Comparison of ENCODE assay signal across 23 cellular contexts in genomic region chr17:10136258-10136981, GRCh38.
DNase-seq lines count a peak whose midpoint lies in the region; ATAC-seq, FAIRE-seq and TF ChIP-seq lines count a peak whose summit lies in the region.
"Had no signal": no experiment of that assay in that cellular context is flagged by ENCODE, and none has a peak within 500 bp of the region (broad histone marks: within the 10 kb centered on the region; RNA-seq: fewer than 3 reads in every experiment).

No MANE protein-coding gene starts in this region.

- peak overlapping the region; percentile 56 for H2AFZ ChIP-seq in osteoblast (ENCODE audit: low read length)

- peak overlapping the region in 9 of 12 donors; percentile 1 to 75 (median 19) for H3K27ac ChIP-seq in heart left ventricle
- no peak overlapping the region for H3K27ac ChIP-seq in osteoblast (ENCODE audit: low read depth, low read length)
- H3K27ac ChIP-seq in aorta (ENCODE audit: low read depth in 1 of 2, low read length in 2 of 2), result no peak overlapping the region
- H3K27ac ChIP-seq: KMS-11, SJSA1 had no signal

- H3K4me2 ChIP-seq in osteoblast (ENCODE audit: insufficient read depth, low read length), result peak overlapping the region; percentile 32
- H3K4me2 ChIP-seq: KMS-11 had no signal

- H3K36me3 ChIP-seq in heart left ventricle (no peaks in the 10 kb centered on the region), osteoblast (ENCODE audit: insufficient read depth, low read length) (no peaks in the 10 kb centered on the region), aorta (ENCODE audit: control insufficient read depth in 1 of 2, insufficient read depth in 2 of 2, low read length in 1 of 2) (no peaks in the 10 kb centered on the region)
- H3K36me3 ChIP-seq: SJSA1 had no signal

- H3K79me2 ChIP-seq in osteoblast (ENCODE audit: insufficient read depth, low read length), result no peaks in the 10 kb centered on the region

- H3K36me3 Mint-ChIP-seq in activated naive CD8-positive, alpha-beta T cell treated with anti-CD3 and anti-CD28 coated beads, Interleukin-2, amount 50 U/mL, for 24 hours (ENCODE audit: low read depth), result no peaks in the 10 kb centered on the region
- no peaks in the 10 kb centered on the region for H3K36me3 Mint-ChIP-seq in activated naive CD8-positive, alpha-beta T cell treated with anti-CD3 and anti-CD28 coated beads for 36 hours
- H3K36me3 Mint-ChIP-seq: activated naive CD8-positive, alpha-beta T cell treated with anti-CD3 and anti-CD28 coated beads, Interleukin-2, amount 10 ng/mL, durations not matched to agents 7 days and 5 days had no signal

- H3K27ac Mint-ChIP-seq in activated naive CD8-positive, alpha-beta T cell treated with anti-CD3 and anti-CD28 coated beads, Interleukin-2, amount 50 U/mL, for 24 hours, result peak overlapping the region; percentile 61
- H3K27ac Mint-ChIP-seq in activated naive CD8-positive, alpha-beta T cell treated with anti-CD3 and anti-CD28 coated beads for 36 hours, result no peak overlapping the region
- H3K27ac Mint-ChIP-seq: activated naive CD8-positive, alpha-beta T cell treated with anti-CD3 and anti-CD28 coated beads, Interleukin-2, amount 10 ng/mL, durations not matched to agents 7 days and 5 days; activated T-helper 1 cell treated with anti-CD3 and anti-CD28 coated beads, Interleukin-12 subunit alpha, Interleukin-12 subunit beta, Interleukin-2, Interleukin-4 antibody, amounts not matched to agents 30 ng/mL and 10 ng/mL and 1 ng/mL, durations not matched to agents 14 hours and 24 hours and 36 hours; T-helper 2 cell treated with Interferon-gamma antibody and Interleukin-4, amounts not matched to agents 5 μg/mL and 100 μg/mL, for 36 hours had no signal

- no peak for DNase-seq in activated naive CD8-positive, alpha-beta T cell treated with anti-CD3 and anti-CD28 coated beads, Interleukin-2, amount 50 U/mL, for 24 hours
- DNase-seq in activated naive CD8-positive, alpha-beta T cell treated with anti-CD3 and anti-CD28 coated beads for 36 hours, result no peak
- DNase-seq in heart left ventricle (no peak), osteoblast (ENCODE audit: insufficient read length, low spot score, missing footprints) (no peak), aorta (peak in 1 of 2 donors; percentile 40), RCC 7860 (ENCODE audit: low spot score) (no peak), NCI-H1105 treated with DMSO at 0.1 percent for 48 hours (lab: John Stamatoyannopoulos, UW) (no peak)
- DNase-seq: 8988T; activated CD4-positive, CD25-positive, alpha-beta regulatory T cell; activated naive CD8-positive, alpha-beta T cell treated with anti-CD3 and anti-CD28 coated beads, Interleukin-2, amount 10 ng/mL, durations not matched to agents 7 days and 5 days; C1 segment of cervical spinal cord; hippocampal formation; midbrain; NCI-H1048; retina had no signal

- no peaks in the 10 kb centered on the region for H3K27me3 Mint-ChIP-seq in activated naive CD8-positive, alpha-beta T cell treated with anti-CD3 and anti-CD28 coated beads, Interleukin-2, amount 50 U/mL, for 24 hours
- H3K27me3 Mint-ChIP-seq in activated naive CD8-positive, alpha-beta T cell treated with anti-CD3 and anti-CD28 coated beads for 36 hours, result peaks cover 4% of the 10 kb centered on the region

- WGBS in heart left ventricle, 4 donors, result 59 to 69% (median 63%) methylated on average over 14 to 15 of the region's 15 CpGs
- 71 to 81% methylated on average over 15 of the region's 15 CpGs for WGBS in aorta, 2 donors

- no peak for TF ChIP-seq POLR2A in heart left ventricle (IDR thresholded peaks at IDR 0.05)

- no peak overlapping the region for H3K4me3 Mint-ChIP-seq in activated naive CD8-positive, alpha-beta T cell treated with anti-CD3 and anti-CD28 coated beads, Interleukin-2, amount 50 U/mL, for 24 hours
- no peak overlapping the region for H3K4me3 Mint-ChIP-seq in activated naive CD8-positive, alpha-beta T cell treated with anti-CD3 and anti-CD28 coated beads for 36 hours
- H3K4me3 Mint-ChIP-seq: activated naive CD8-positive, alpha-beta T cell treated with anti-CD3 and anti-CD28 coated beads, Interleukin-2, amount 10 ng/mL, durations not matched to agents 7 days and 5 days; activated T-helper 1 cell treated with anti-CD3 and anti-CD28 coated beads, Interleukin-12 subunit alpha, Interleukin-12 subunit beta, Interleukin-2, Interleukin-4 antibody, amounts not matched to agents 30 ng/mL and 10 ng/mL and 1 ng/mL, durations not matched to agents 14 hours and 24 hours and 36 hours; T-helper 2 cell treated with Interferon-gamma antibody and Interleukin-4, amounts not matched to agents 5 μg/mL and 100 μg/mL, for 36 hours had no signal

- H3K4me1 ChIP-seq in heart left ventricle, result peaks cover 0 to 29% (median 8%) of the 10 kb centered on the region in 12 donors
- H3K4me1 ChIP-seq in osteoblast (ENCODE audit: insufficient read depth, low read length), result peaks cover 8% of the 10 kb centered on the region
- H3K4me1 ChIP-seq in aorta (ENCODE audit: control insufficient read depth in 1 of 2, insufficient read depth in 2 of 2, low read length in 2 of 2), result no peaks in the 10 kb centered on the region

- H3K4me1 Mint-ChIP-seq in activated naive CD8-positive, alpha-beta T cell treated with anti-CD3 and anti-CD28 coated beads, Interleukin-2, amount 50 U/mL, for 24 hours, result peaks cover 22% of the 10 kb centered on the region
- H3K4me1 Mint-ChIP-seq in activated naive CD8-positive, alpha-beta T cell treated with anti-CD3 and anti-CD28 coated beads for 36 hours, result peaks cover 10% of the 10 kb centered on the region

- H3K4me3 ChIP-seq in heart left ventricle (no peak overlapping the region), osteoblast (ENCODE audit: insufficient read depth, low read length) (no peak overlapping the region), aorta (ENCODE audit: low read length in 2 of 2) (no peak overlapping the region)
- H3K4me3 ChIP-seq: SJSA1 had no signal

- no peak for FAIRE-seq in RCC 7860 (lab: Jason Lieb, UNC)
- FAIRE-seq: bronchial epithelial cell, GM12892, kidney had no signal

- H3K27me3 ChIP-seq in heart left ventricle, result no peaks in the 10 kb centered on the region
- H3K27me3 ChIP-seq in osteoblast (ENCODE audit: insufficient read depth, low read length), result no peaks in the 10 kb centered on the region
- no peaks in the 10 kb centered on the region for H3K27me3 ChIP-seq in aorta (ENCODE audit: control insufficient read depth in 1 of 2, insufficient read depth in 2 of 2, low read length in 1 of 2)
- H3K27me3 ChIP-seq: SJSA1 had no signal

- no peaks in the 10 kb centered on the region for H4K20me1 ChIP-seq in osteoblast (ENCODE audit: insufficient read depth, low read length)

- H3K9me3 ChIP-seq in heart left ventricle (no peaks in the 10 kb centered on the region), osteoblast (ENCODE audit: low read depth, low read length) (no peaks in the 10 kb centered on the region), aorta (ENCODE audit: control insufficient read depth, low read length) (no peaks in the 10 kb centered on the region)
- H3K9me3 ChIP-seq: SJSA1 had no signal

- no peak for TF ChIP-seq CTCF in heart left ventricle (IDR thresholded peaks at IDR 0.05)
- no peak for TF ChIP-seq CTCF in osteoblast (IDR thresholded peaks at IDR 0.05; ENCODE audit: extremely low read depth, low read depth, low read length)

- intact Hi-C loops in heart left ventricle (cut with DNase I), result no loop called here
- intact Hi-C loops in aorta (cut with DNase I), result no loop called here

- no peak for ATAC-seq in activated naive CD8-positive, alpha-beta T cell treated with anti-CD3 and anti-CD28 coated beads, Interleukin-2, amount 50 U/mL, for 24 hours
- ATAC-seq in heart left ventricle, result peak in 2 of 4 donors; percentile 18 to 41
- ATAC-seq in aorta (ENCODE audit: low FRiP score), result peak; percentile 23
- no peak for ATAC-seq in GM21360 (IDR thresholded peaks at IDR 0.05; ENCODE audit: unreplicated experiment)

- H3K9me3 Mint-ChIP-seq in activated naive CD8-positive, alpha-beta T cell treated with anti-CD3 and anti-CD28 coated beads, Interleukin-2, amount 50 U/mL, for 24 hours, result no peaks in the 10 kb centered on the region
- H3K9me3 Mint-ChIP-seq in activated naive CD8-positive, alpha-beta T cell treated with anti-CD3 and anti-CD28 coated beads for 36 hours, result no peaks in the 10 kb centered on the region
- H3K9me3 Mint-ChIP-seq: activated naive CD8-positive, alpha-beta T cell treated with anti-CD3 and anti-CD28 coated beads, Interleukin-2, amount 10 ng/mL, durations not matched to agents 7 days and 5 days; activated T-helper 1 cell treated with anti-CD3 and anti-CD28 coated beads, Interleukin-12 subunit alpha, Interleukin-12 subunit beta, Interleukin-2, Interleukin-4 antibody, amounts not matched to agents 30 ng/mL and 10 ng/mL and 1 ng/mL, durations not matched to agents 14 hours and 24 hours and 36 hours; T-helper 2 cell treated with Interferon-gamma antibody and Interleukin-4, amounts not matched to agents 5 μg/mL and 100 μg/mL, for 36 hours had no signal

Comparison
In these comparisons a context has a peak if more than half of its experiments do, and no peak if none do; other contexts are left out.
1. H3K27ac ChIP-seq: peak in heart left ventricle (9 of 12); none in osteoblast (single experiment) and aorta (0 of 2).